28 cellular contexts compared by ENCODE assay signal in genomic region chr10:44897049-44897448, GRCh38. TPM values are rescaled to one million over a fixed set of nuclear protein-coding genes. Genes with fewer than 3 reads are reported as not detected.
"Had no signal": no experiment of that assay in that cellular context is flagged by ENCODE, and none has a peak within 500 bp of the region (broad histone marks: within the 10 kb centered on the region; RNA-seq: fewer than 3 reads in every experiment).

No MANE protein-coding gene starts in this region.

- H3K27ac ChIP-seq: esophagus muscularis mucosa, foreskin keratinocyte, heart right ventricle, left ventricle myocardium inferior, neutrophil, skin epidermis, testis, transverse colon, VCaP had no signal

- H3K36me3 ChIP-seq: esophagus muscularis mucosa, heart right ventricle, left ventricle myocardium inferior, neutrophil, transverse colon had no signal

- H3K9me3 ChIP-seq: esophagus muscularis mucosa, neutrophil, testis, transverse colon had no signal

- ATAC-seq: activated naive CD8-positive, alpha-beta T cell treated with anti-CD3 and anti-CD28 coated beads, Interleukin-2, amount 50 U/mL, for 24 hours; foreskin keratinocyte; heart right ventricle; sciatic nerve; stimulated activated naive CD8-positive, alpha-beta T cell treated with anti-CD3 and anti-CD28 coated beads, Interleukin-15, Interleukin-2, amounts not matched to agents 100 U/mL and 50 U/mL, for 24 hours had no signal

- FAIRE-seq: TTC549 had no signal

- H3K4me3 ChIP-seq: esophagus muscularis mucosa, heart right ventricle, left ventricle myocardium inferior, skin epidermis, testis, transverse colon had no signal

- H3K27me3 ChIP-seq: esophagus muscularis mucosa, foreskin keratinocyte, heart right ventricle, neutrophil, testis, transverse colon had no signal

- DNase-seq: activated CD4-positive, alpha-beta T cell treated with anti-CD3 and anti-CD28 coated beads for 4 hours; activated CD4-positive, alpha-beta T cell treated with anti-CD3 and anti-CD28 coated beads, Interleukin-2, amount 50 U/mL, for 4 hours; activated gamma-delta T cell; activated naive CD4-positive, alpha-beta T cell treated with anti-CD3 and anti-CD28 coated beads, Interleukin-2, amount 50 U/mL, for 16 hours; activated naive CD8-positive, alpha-beta T cell treated with anti-CD3 and anti-CD28 coated beads, Interleukin-2, amount 50 U/mL, for 24 hours; amygdala; endodermal cell; foreskin keratinocyte; heart right ventricle; kidney glomerular epithelial cell; left ventricle myocardium inferior; stimulated activated CD4-positive, alpha-beta T cell treated with anti-CD3 and anti-CD28 coated beads, Interleukin-12 subunit alpha, Interleukin-12 subunit beta, amount 100 ng/mL, for 4 hours; stimulated activated CD4-positive, alpha-beta T cell treated with anti-CD3 and anti-CD28 coated beads, Interleukin-4, amount 100 ng/mL, for 1 hour; stimulated activated naive CD8-positive, alpha-beta T cell treated with anti-CD3 and anti-CD28 coated beads, Interleukin-15, Interleukin-2, amounts not matched to agents 100 U/mL and 50 U/mL, for 24 hours; T-helper 9 cell; testis; transverse colon had no signal

- H3K4me1 ChIP-seq: esophagus muscularis mucosa, foreskin keratinocyte, heart right ventricle, left ventricle myocardium inferior, testis, transverse colon had no signal

RNA-seq across cellular contexts. Expression of gene TMEM72, which starts 14.1 kb away (rescaled TPM):
- total RNA-seq: activated T-helper 1 cell treated with anti-CD3 and anti-CD28 coated beads, Interleukin-12 subunit alpha, Interleukin-12 subunit beta, Interleukin-2, Interleukin-4 antibody, amounts not matched to agents 30 ng/mL and 10 ng/mL and 1 ng/mL, durations not matched to agents 14 hours and 24 hours and 36 hours; endodermal cell; esophagus muscularis mucosa; foreskin keratinocyte; left ventricle myocardium inferior; lung microvascular endothelial cell; mucosa of gallbladder; osteocyte; sciatic nerve; urinary bladder had no signal
- polyA plus RNA-seq: foreskin keratinocyte, heart right ventricle, urinary bladder had no signal
